21 cellular contexts compared by ENCODE assay signal in genomic region chr5:181282874-181283273, GRCh38.
"Had no signal": no experiment of that assay in that cellular context is flagged by ENCODE, and none has a peak within 500 bp of the region (broad histone marks: within the 10 kb centered on the region; RNA-seq: fewer than 3 reads in every experiment).

No MANE protein-coding gene starts in this region.

- FAIRE-seq: kidney had no signal

- H3K27me3 ChIP-seq: colonic mucosa, esophagus squamous epithelium, gastroesophageal sphincter, testis, tibial nerve had no signal

- H3K4me3 Mint-ChIP-seq: naive B cell; stimulated activated effector memory CD8-positive, alpha-beta T cell treated with anti-CD3 and anti-CD28 coated beads, Interleukin-12 subunit alpha, Interleukin-12 subunit beta, amount 100 ng/mL, for 72 hours; stimulated activated naive CD8-positive, alpha-beta T cell treated with anti-CD3 and anti-CD28 coated beads, Interleukin-15, Interleukin-2, amounts not matched to agents 100 ng/mL and 50 ng/mL, for 24 hours had no signal

- ATAC-seq: gastroesophageal sphincter; left cardiac atrium; lower lobe of right lung; right cardiac atrium; stimulated activated effector memory CD8-positive, alpha-beta T cell treated with anti-CD3 and anti-CD28 coated beads, Interleukin-12 subunit alpha, Interleukin-12 subunit beta, amount 100 ng/mL, for 72 hours had no signal

- H3K4me1 Mint-ChIP-seq: stimulated activated effector memory CD8-positive, alpha-beta T cell treated with anti-CD3 and anti-CD28 coated beads, Interleukin-12 subunit alpha, Interleukin-12 subunit beta, amount 100 ng/mL, for 72 hours had no signal

- H3K36me3 Mint-ChIP-seq: naive B cell; stimulated activated effector memory CD8-positive, alpha-beta T cell treated with anti-CD3 and anti-CD28 coated beads, Interleukin-12 subunit alpha, Interleukin-12 subunit beta, amount 100 ng/mL, for 72 hours had no signal

- H3K27ac Mint-ChIP-seq: nephron; stimulated activated naive CD8-positive, alpha-beta T cell treated with anti-CD3 and anti-CD28 coated beads, Interleukin-15, Interleukin-2, amounts not matched to agents 100 ng/mL and 50 ng/mL, for 24 hours had no signal

- H3K36me3 ChIP-seq: colonic mucosa, esophagus squamous epithelium, gastroesophageal sphincter, left ventricle myocardium inferior, lower lobe of right lung, neutrophil had no signal

- H3K27me3 Mint-ChIP-seq: naive B cell; stimulated activated naive CD8-positive, alpha-beta T cell treated with anti-CD3 and anti-CD28 coated beads, Interleukin-15, Interleukin-2, amounts not matched to agents 100 ng/mL and 50 ng/mL, for 24 hours had no signal

- DNase-seq: colonic mucosa; dermis blood vessel endothelial cell; esophagus squamous epithelium; foreskin fibroblast; glutamatergic neuron; kidney; left cardiac atrium; left ventricle myocardium inferior; lower lobe of right lung; mesenchymal stem cell; naive B cell; right cardiac atrium; stimulated activated CD4-positive, alpha-beta T cell treated with anti-CD3 and anti-CD28 coated beads, Interleukin-4, amount 100 ng/mL, for 1 hour; stimulated activated CD8-positive, alpha-beta memory T cell treated with anti-CD3 and anti-CD28 coated beads, Interleukin-4, amount 100 ng/mL, for 48 hours; testis had no signal

- H3K4me1 ChIP-seq: colonic mucosa, esophagus squamous epithelium, gastroesophageal sphincter, left ventricle myocardium inferior, lower lobe of right lung, testis, tibial nerve had no signal

- H3K27ac ChIP-seq: colonic mucosa, esophagus squamous epithelium, gastroesophageal sphincter, left ventricle myocardium inferior, lower lobe of right lung, neutrophil, testis, tibial nerve had no signal

- H3K9me3 Mint-ChIP-seq: naive B cell; nephron; stimulated activated effector memory CD8-positive, alpha-beta T cell treated with anti-CD3 and anti-CD28 coated beads, Interleukin-12 subunit alpha, Interleukin-12 subunit beta, amount 100 ng/mL, for 72 hours; stimulated activated naive CD8-positive, alpha-beta T cell treated with anti-CD3 and anti-CD28 coated beads, Interleukin-15, Interleukin-2, amounts not matched to agents 100 ng/mL and 50 ng/mL, for 24 hours had no signal

- H3K4me3 ChIP-seq: colonic mucosa, esophagus squamous epithelium, gastroesophageal sphincter, left ventricle myocardium inferior, lower lobe of right lung, testis, tibial nerve had no signal

- H3K9me3 ChIP-seq: colonic mucosa, esophagus squamous epithelium, gastroesophageal sphincter, left ventricle myocardium inferior, lower lobe of right lung, neutrophil, testis, tibial nerve had no signal
